Comparison of ENCODE assay signal across 8 cellular contexts in the genomic region with DNA sequence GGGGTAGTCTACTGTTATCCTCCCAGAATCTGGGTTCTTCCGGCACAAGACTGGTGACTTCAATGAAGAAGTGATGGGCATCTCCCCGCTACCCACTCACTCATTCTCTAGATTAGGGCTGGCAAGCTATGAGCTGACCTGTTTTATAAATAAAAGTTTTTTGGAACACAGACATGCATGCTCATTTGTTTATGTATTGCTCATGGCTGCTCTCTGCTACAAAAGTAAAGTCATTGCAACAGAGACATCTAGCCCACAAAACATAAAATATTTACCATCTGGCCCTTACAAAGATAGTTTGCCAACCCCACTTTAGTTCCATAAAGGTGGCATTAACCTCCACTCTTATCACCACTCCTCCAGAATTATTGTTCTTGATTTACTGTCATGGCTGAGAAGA.
"Had no signal": no experiment of that assay in that cellular context is flagged by ENCODE, and none has a peak within 500 bp of the region (broad histone marks: within the 10 kb centered on the region; RNA-seq: fewer than 3 reads in every experiment).

No MANE protein-coding gene starts in this region.

- H3K27ac Mint-ChIP-seq: HFFc6 had no signal

- H3K27ac ChIP-seq: HL-60 had no signal

- DNase-seq: GOT3, H7, HFFc6 had no signal

- H3K9me3 ChIP-seq: HAP-1 had no signal

- H3K4me3 ChIP-seq: HAP-1, K562 had no signal

- H3K4me3 Mint-ChIP-seq: HFFc6 had no signal

- H3K36me3 ChIP-seq: HAP-1 had no signal

- H3K9me3 Mint-ChIP-seq: HFFc6 had no signal

- H3K4me1 ChIP-seq: HAP-1 had no signal

- ATAC-seq: HCT116, HepG2, K562 had no signal
